In genomic region chr1:113916974-113917373, GRCh38 we compare ENCODE assay signal across 3 cellular contexts.
TF ChIP-seq lines count a peak whose summit lies in the region.

No MANE protein-coding gene starts in this region.

TF ChIP-seq in HEK293, 187 proteins besides CTCF, POLR2A, EP300 and RAD21:
- peak; percentile 85 for TF ChIP-seq ZNF121 (tag by site-specific recombination; IDR thresholded peaks at IDR 0.05)
- no peak for TF ChIP-seq ZNF354C (tag by site-specific recombination; IDR thresholded peaks at IDR 0.05; ENCODE audit: borderline replicate concordance, low read depth)
TF ChIP-seq in HEK293: peak in this region for 1.

TF ChIP-seq in K562, 482 proteins besides CTCF, POLR2A, EP300 and RAD21:
- TF ChIP-seq CBFA2T3 (IDR thresholded peaks at IDR 0.05) (peak; percentile 39; the same call in 1 of the 2 replicates), CBFA2T2 (conservative IDR thresholded peaks at IDR 0.05) (0 out of 2 replicates have a peak, but pooled peaks have one; percentile 16), ZNF121 (CRISPR knock-in tag; conservative IDR thresholded peaks at IDR 0.05) (peak; percentile 33; the same call in 1 of the 2 replicates), KHSRP (IDR thresholded peaks at IDR 0.05) (no peak), PML (IDR thresholded peaks at IDR 0.05; ENCODE audit: low read length) (no peak), ZNF407 (IDR thresholded peaks at IDR 0.05; ENCODE audit: low read depth) (no peak), PKNOX1 (IDR thresholded peaks at IDR 0.05) (peak; percentile 28; the same call in 1 of the 2 replicates)
TF ChIP-seq in K562: peak in this region for 4.

TF ChIP-seq in GM23338, 12 proteins besides CTCF, POLR2A, EP300 and RAD21:
- TF ChIP-seq ZNF114 (CRISPR knock-in tag; IDR thresholded peaks at IDR 0.05) (no peak), STAT1 (IDR thresholded peaks at IDR 0.05; ENCODE audit: unreplicated experiment) (no peak), NANOG (IDR thresholded peaks at IDR 0.05; ENCODE audit: borderline replicate concordance) (no peak), JUNB (IDR thresholded peaks at IDR 0.05; ENCODE audit: unreplicated experiment) (no peak), CREB1 (CRISPR knock-in tag; IDR thresholded peaks at IDR 0.05; ENCODE audit: low read depth) (no peak), POLR2AphosphoS5 (IDR thresholded peaks at IDR 0.05; ENCODE audit: low read depth) (no peak), REST (IDR thresholded peaks at IDR 0.05; ENCODE audit: unreplicated experiment) (no peak), ZNF331 (CRISPR knock-in tag; IDR thresholded peaks at IDR 0.05; ENCODE audit: low read depth) (no peak), EZH2phosphoT487 (IDR thresholded peaks at IDR 0.05; ENCODE audit: unreplicated experiment) (no peak), EZH2 (IDR thresholded peaks at IDR 0.05; ENCODE audit: low read depth, unreplicated experiment) (no peak), ETS1 (IDR thresholded peaks at IDR 0.05) (no peak), ZNF462 (CRISPR knock-in tag; IDR thresholded peaks at IDR 0.05) (no peak)
